Comparison of ENCODE assay signal across 9 cellular contexts in genomic region chr21:43362928-43363314, GRCh38.
DNase-seq lines count a peak whose midpoint lies in the region; ATAC-seq and TF ChIP-seq lines count a peak whose summit lies in the region.
"Had no signal": no experiment of that assay in that cellular context is flagged by ENCODE, and none has a peak within 500 bp of the region (broad histone marks: within the 10 kb centered on the region; RNA-seq: fewer than 3 reads in every experiment).

No MANE protein-coding gene starts in this region.

- H3K4me3 Mint-ChIP-seq in memory B cell, result peak overlapping the region; percentile 77

- peak overlapping the region; percentile 86 for H3K27ac ChIP-seq in vagina

- no peaks in the 10 kb centered on the region for H3K9me3 Mint-ChIP-seq in activated naive CD4-positive, alpha-beta T cell treated with anti-CD3 and anti-CD28 coated beads, Interleukin-2, amount 50 U/mL, for 72 hours
- no peaks in the 10 kb centered on the region for H3K9me3 Mint-ChIP-seq in memory B cell

- H3K27ac Mint-ChIP-seq in activated naive CD4-positive, alpha-beta T cell treated with anti-CD3 and anti-CD28 coated beads, Interleukin-2, amount 50 U/mL, for 72 hours, result peak overlapping the region; percentile 86 to 93
- peak overlapping the region; percentile 97 for H3K27ac Mint-ChIP-seq in memory B cell

- peaks cover 36% of the 10 kb centered on the region for H3K4me1 Mint-ChIP-seq in memory B cell

- no peak for TF ChIP-seq CTCF in vagina (IDR thresholded peaks at IDR 0.05)

- peaks cover 28% of the 10 kb centered on the region for H3K4me1 ChIP-seq in vagina

- intact Hi-C loops in vagina (cut with DNase I), result no loop called here

- peak; percentile 14 for DNase-seq in stimulated activated CD4-positive, alpha-beta T cell treated with anti-CD3 and anti-CD28 coated beads, Interleukin-15, amount 100 ng/mL, for 24 hours
- no peak for DNase-seq in stimulated activated CD4-positive, alpha-beta T cell treated with anti-CD3 and anti-CD28 coated beads, Interleukin-1b, Interleukin-23, amount 100 ng/mL, for 48 hours
- peak in 1 of 2 donors; percentile 18 for DNase-seq in activated naive CD4-positive, alpha-beta T cell treated with anti-CD3 and anti-CD28 coated beads, Interleukin-2, amount 50 U/mL, for 72 hours (ENCODE audit: low spot score in 2 of 2)
- DNase-seq in memory B cell (ENCODE audit: low spot score in 2 of 2), result no peak
- DNase-seq in vagina (ENCODE audit: extremely low spot score in 2 of 2), result no peak
- no peak for DNase-seq in inferior parietal cortex (ENCODE audit: extremely low spot score)
- no peak for DNase-seq in HPDE6-E6E7 (ENCODE audit: extremely low spot score)

- no peak overlapping the region for H3K4me3 ChIP-seq in vagina
- H3K4me3 ChIP-seq: MG63 had no signal

- H3K27me3 ChIP-seq in vagina, result no peaks in the 10 kb centered on the region
- H3K27me3 ChIP-seq: MG63 had no signal

- H3K36me3 ChIP-seq in vagina, result no peaks in the 10 kb centered on the region
- H3K36me3 ChIP-seq: MG63 had no signal

- H3K36me3 Mint-ChIP-seq in activated naive CD4-positive, alpha-beta T cell treated with anti-CD3 and anti-CD28 coated beads, Interleukin-2, amount 50 U/mL, for 72 hours, result peaks cover 0 to 6% of the 10 kb centered on the region in 2 donors
- H3K36me3 Mint-ChIP-seq in memory B cell, result peaks cover 3% of the 10 kb centered on the region

- H3K9me3 ChIP-seq in vagina, result no peaks in the 10 kb centered on the region
- H3K9me3 ChIP-seq: MG63 had no signal

- no peaks in the 10 kb centered on the region for H3K27me3 Mint-ChIP-seq in memory B cell

- TF ChIP-seq POLR2A in vagina (IDR thresholded peaks at IDR 0.05), result no peak

- ATAC-seq in activated naive CD4-positive, alpha-beta T cell treated with anti-CD3 and anti-CD28 coated beads, Interleukin-2, amount 50 U/mL, for 72 hours, result peak; percentile 25 to 54
- ATAC-seq in memory B cell (ENCODE audit: low read depth), result no peak
- no peak for ATAC-seq in GM18498 (IDR thresholded peaks at IDR 0.05; ENCODE audit: unreplicated experiment)

Comparison
In these comparisons a context has a peak if more than half of its experiments do, and no peak if none do; other contexts are left out.
1. ATAC-seq: peak in activated naive CD4-positive, alpha-beta T cell treated with anti-CD3 and anti-CD28 coated beads, Interleukin-2, amount 50 U/mL, for 72 hours (2 of 2); none in memory B cell (single experiment) and GM18498 (single experiment).